8 cellular contexts compared by ENCODE assay signal in the genomic region with DNA sequence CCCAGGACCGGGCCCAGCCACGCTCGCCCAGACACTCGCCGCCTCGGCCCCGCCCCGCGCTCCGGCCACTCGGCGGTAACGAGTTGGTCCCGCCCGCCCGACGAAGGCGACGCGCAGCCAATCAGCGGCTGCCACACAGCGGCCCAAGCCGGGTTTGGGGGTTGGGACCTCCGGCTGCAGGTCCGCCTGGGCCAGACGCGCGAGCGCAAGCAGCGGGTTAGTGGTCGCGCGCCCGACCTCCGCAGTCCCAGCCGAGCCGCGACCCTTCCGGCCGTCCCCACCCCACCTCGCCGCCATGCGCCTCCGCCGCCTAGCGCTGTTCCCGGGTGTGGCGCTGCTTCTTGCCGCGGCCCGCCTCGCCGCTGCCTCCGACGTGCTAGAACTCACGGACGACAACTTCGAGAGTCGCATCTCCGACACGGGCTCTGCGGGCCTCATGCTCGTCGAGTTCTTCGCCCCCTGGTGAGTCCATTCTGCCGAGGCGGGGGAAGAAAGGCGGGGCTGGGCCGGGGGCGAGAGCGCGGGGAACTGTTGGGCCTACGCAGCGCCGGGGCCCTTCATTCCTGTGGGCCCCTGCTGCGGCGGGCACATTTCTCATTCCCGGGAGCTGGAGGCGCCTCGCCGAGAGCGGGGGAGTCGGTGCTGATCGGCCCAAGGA. TPM values are rescaled to one million over a fixed set of nuclear protein-coding genes. Genes with fewer than 3 reads are reported as not detected.
DNase-seq lines count a peak whose midpoint lies in the region; ATAC-seq and TF ChIP-seq lines count a peak whose summit lies in the region.
"Not testable (repeated sequence)": the region's sequence is repeated elsewhere in the genome, so short reads cannot be mapped to it uniquely, and the experiment has no call there.

A gene (plus strand): TSS at position 194 of the 658 bp plus-strand sequence. CDS start 102 bp downstream, at position 296.

- not testable (repeated sequence) for H3K9me3 ChIP-seq in PC-3 (ENCODE audit: low read length); mononuclear cell (ENCODE audit: low read depth, low read length)

- H4K20me1 ChIP-seq in PC-3 (ENCODE audit: low read length), result peaks cover 42% of the 10 kb centered on the region

- H3K9me2 ChIP-seq in PC-3 (replicated peaks; ENCODE audit: low read length), result not testable (repeated sequence)

- TF ChIP-seq CTCF in PC-3 (conservative IDR thresholded peaks at IDR 0.05; ENCODE audit: low read depth, low read length), result not testable (repeated sequence)

- peaks cover 16% of the 10 kb centered on the region for H3K4me1 ChIP-seq in PC-3 (ENCODE audit: insufficient read depth, low read length)
- peaks cover 53% of the 10 kb centered on the region for H3K4me1 ChIP-seq in mononuclear cell (ENCODE audit: insufficient read depth, low read length)

- H3K4me3 ChIP-seq in PC-3 (ENCODE audit: low read length) (peak within 1 kb of the TSS; percentile 81), mononuclear cell (ENCODE audit: low read length) (peak within 1 kb of the TSS; percentile 78)

- peaks cover 52% of the 10 kb centered on the region for H3K79me2 ChIP-seq in PC-3 (ENCODE audit: low read length)

- not testable (repeated sequence) for H3K36me3 ChIP-seq in PC-3 (ENCODE audit: low read depth, low read length)

- CTCF ChIA-PET in PC-3 (lab: Charles Lee), result not testable (repeated sequence)

- not testable (repeated sequence) for BruUV-seq in PC-3 (replicated peaks; lab: Mats Ljungman, UMichigan)

- POLR2A ChIA-PET in PC-3 (lab: Charles Lee; ENCODE audit: unreplicated experiment), result not testable (repeated sequence)

- intact Hi-C loops in PC-3 (cut with micrococcal nuclease), result loop anchor here (1.0 kb wide), 1 partner anchor 29 kb away; no protein-coding TSS in a partner anchor

- H3K4me2 ChIP-seq in PC-3 (ENCODE audit: low read length), result peak within 1 kb of the TSS; percentile 83

- ATAC-seq in GM21528 (IDR thresholded peaks at IDR 0.05; ENCODE audit: low FRiP score, unreplicated experiment) (peak; percentile 72), PC-3 (peak; percentile 96)

- DNase-seq in DMS 273 (lab: John Stamatoyannopoulos, UW; ENCODE audit: unreplicated experiment) (peak; percentile 92), HuH-7.5 (ENCODE audit: low spot score) (peak; percentile 80), PC-3 (peak; percentile 91), epithelial cell of prostate (ENCODE audit: low read depth, low spot score) (peak; percentile 45)
- peak; percentile 88 for DNase-seq in activated T-cell treated with anti-CD3 and anti-CD28 coated beads, Interleukin-2, amount 50 U/mL, for 1 hour
- DNase-seq in stimulated activated CD8-positive, alpha-beta memory T cell treated with anti-CD3 and anti-CD28 coated beads, Interleukin-2, amount 100 ng/mL, for 1 hour (ENCODE audit: low read depth in 2 of 2), result peak; percentile 76

- H3K27me3 ChIP-seq in PC-3 (ENCODE audit: low read length); mononuclear cell (ENCODE audit: insufficient read depth, low read length): not testable (repeated sequence)

- H3K27ac ChIP-seq in PC-3 (ENCODE audit: low read length), result peak within 1 kb of the TSS; percentile 72
- H3K27ac ChIP-seq in epithelial cell of prostate, result peak within 1 kb of the TSS; percentile 73

- H3F3A ChIP-seq in PC-3 (ENCODE audit: low read length, unreplicated experiment), result not testable (repeated sequence)

- H2AFZ ChIP-seq in PC-3 (ENCODE audit: low read length), result peak within 1 kb of the TSS; percentile 72

- H3K9ac ChIP-seq in PC-3 (ENCODE audit: low read length), result peak within 1 kb of the TSS; percentile 98

RNA-seq across cellular contexts. Expression of the gene that starts here (rescaled TPM):
- total RNA-seq in PC-3 (2014; rRNA removed) (187 and 210 TPM in 2 replicates), mononuclear cell (119 TPM)

Comparison
In these comparisons a context has a peak if more than half of its experiments do, and no peak if none do; other contexts are left out.
1. Peak in every context shown above with its lines: DNase-seq, ATAC-seq, H3K4me3 ChIP-seq and H3K27ac ChIP-seq.